In genomic region chr6:138657026-138657425, GRCh38 we compare ENCODE assay signal across 25 cellular contexts.
DNase-seq lines count a peak whose midpoint lies in the region; ATAC-seq, FAIRE-seq and TF ChIP-seq lines count a peak whose summit lies in the region.
"Had no signal": no experiment of that assay in that cellular context is flagged by ENCODE, and none has a peak within 500 bp of the region (broad histone marks: within the 10 kb centered on the region; RNA-seq: fewer than 3 reads in every experiment).

No MANE protein-coding gene starts in this region.

- no peaks in the 10 kb centered on the region for H3K36me3 Mint-ChIP-seq in WTC11
- H3K36me3 Mint-ChIP-seq in activated CD8-positive, alpha-beta memory T cell treated with anti-CD3 and anti-CD28 coated beads, Interleukin-2, amount 10 ng/mL, durations not matched to agents 7 days and 5 days: no peaks in the 10 kb centered on the region
- H3K36me3 Mint-ChIP-seq: CD4-positive, alpha-beta memory T cell had no signal

- no peaks in the 10 kb centered on the region for H3K9me3 Mint-ChIP-seq in WTC11
- H3K9me3 Mint-ChIP-seq in activated CD8-positive, alpha-beta memory T cell treated with anti-CD3 and anti-CD28 coated beads, Interleukin-2, amount 10 ng/mL, durations not matched to agents 7 days and 5 days (ENCODE audit: low read depth): no peaks in the 10 kb centered on the region
- H3K9me3 Mint-ChIP-seq: CD4-positive, alpha-beta memory T cell had no signal

- ATAC-seq in WTC11: no peak
- no peak for ATAC-seq in HG03571 (IDR thresholded peaks at IDR 0.05; ENCODE audit: unreplicated experiment)
- ATAC-seq in activated CD8-positive, alpha-beta memory T cell treated with anti-CD3 and anti-CD28 coated beads, Interleukin-2, amount 10 ng/mL, durations not matched to agents 7 days and 5 days: no peak
- ATAC-seq: GM12878, Panc1, SK-N-SH treated with all-trans-retinoic acid at 6 μM for 48 hours had no signal

- 0 out of 2 replicates have a peak overlapping the region, but pooled peaks have one; percentile 38 for H3K27ac Mint-ChIP-seq in WTC11
- no peak overlapping the region for H3K27ac Mint-ChIP-seq in activated CD8-positive, alpha-beta memory T cell treated with anti-CD3 and anti-CD28 coated beads, Interleukin-2, amount 10 ng/mL, durations not matched to agents 7 days and 5 days
- H3K27ac Mint-ChIP-seq: CD4-positive, alpha-beta memory T cell had no signal

- peaks cover 29% of the 10 kb centered on the region for H3K4me1 Mint-ChIP-seq in WTC11
- peaks cover 17% of the 10 kb centered on the region for H3K4me1 Mint-ChIP-seq in activated CD8-positive, alpha-beta memory T cell treated with anti-CD3 and anti-CD28 coated beads, Interleukin-2, amount 10 ng/mL, durations not matched to agents 7 days and 5 days

- CTCF ChIA-PET in WTC11 (lab: Charles Lee): interaction anchor here (0.5 to 1.5 kb wide), 2 partner anchors 34 to 48 kb away, joined by 3 to 4 read pairs; no protein-coding TSS in a partner anchor
- CTCF ChIA-PET in activated CD8-positive, alpha-beta memory T cell treated with anti-CD3 and anti-CD28 coated beads, Interleukin-2, amount 10 ng/mL, durations not matched to agents 7 days and 5 days (lab: Charles Lee): no interaction called here

- H3K4me3 Mint-ChIP-seq in WTC11: no peak overlapping the region
- no peak overlapping the region for H3K4me3 Mint-ChIP-seq in activated CD8-positive, alpha-beta memory T cell treated with anti-CD3 and anti-CD28 coated beads, Interleukin-2, amount 10 ng/mL, durations not matched to agents 7 days and 5 days
- H3K4me3 Mint-ChIP-seq: CD4-positive, alpha-beta memory T cell had no signal

- peak; percentile 96 for FAIRE-seq in A204.1 (lab: Jason Lieb, UNC)
- no peak for FAIRE-seq in RCC 7860 (lab: Jason Lieb, UNC)
- FAIRE-seq: GM12878, H1 had no signal

- POLR2A ChIA-PET in WTC11 (lab: Charles Lee): no interaction called here

- TF ChIP-seq CTCF in WTC11 (IDR thresholded peaks at IDR 0.05): no peak

- no peaks in the 10 kb centered on the region for H3K27me3 Mint-ChIP-seq in WTC11 (ENCODE audit: low read depth)
- H3K27me3 Mint-ChIP-seq in activated CD8-positive, alpha-beta memory T cell treated with anti-CD3 and anti-CD28 coated beads, Interleukin-2, amount 10 ng/mL, durations not matched to agents 7 days and 5 days: peaks cover 41% of the 10 kb centered on the region

- DNase-seq in NCI-H146 (lab: John Stamatoyannopoulos, UW) (peak; percentile 37), WTC11 (ENCODE audit: low spot score) (no peak), myocyte (ENCODE audit: low read depth) (peak; percentile 82), RCC 7860 (ENCODE audit: low spot score) (no peak)
- no peak for DNase-seq in activated CD8-positive, alpha-beta memory T cell treated with anti-CD3 and anti-CD28 coated beads, Interleukin-2, amount 10 ng/mL, durations not matched to agents 7 days and 5 days
- DNase-seq: C1 segment of cervical spinal cord; CD4-positive, alpha-beta memory T cell; COR-L47; DMS79; EL; GDM1; HCEC 1CT; IMR-90; KG1; NCI-H1048; NCI-H187 treated with DMSO at 0.1 percent for 48 hours; NCI-H2107; NCI-H524 treated with DMSO at 0.1 percent for 48 hours; SIG-M5 had no signal

TF ChIP-seq in WTC11, 78 proteins besides CTCF, POLR2A, EP300 and RAD21:
- TF ChIP-seq STAT6 (CRISPR knock-in tag; conservative IDR thresholded peaks at IDR 0.05; ENCODE audit: low read depth) (no peak), USF2 (CRISPR knock-in tag; IDR thresholded peaks at IDR 0.05) (no peak)

Comparison
In these comparisons a context has a peak if more than half of its experiments do, and no peak if none do; other contexts are left out.
1. DNase-seq: peak in NCI-H146 (single experiment) and myocyte (single experiment); none in WTC11 (single experiment), RCC 7860 (single experiment) and activated CD8-positive, alpha-beta memory T cell treated with anti-CD3 and anti-CD28 coated beads, Interleukin-2, amount 10 ng/mL, durations not matched to agents 7 days and 5 days (single experiment).